7 cellular contexts compared by ENCODE assay signal in the genomic region with DNA sequence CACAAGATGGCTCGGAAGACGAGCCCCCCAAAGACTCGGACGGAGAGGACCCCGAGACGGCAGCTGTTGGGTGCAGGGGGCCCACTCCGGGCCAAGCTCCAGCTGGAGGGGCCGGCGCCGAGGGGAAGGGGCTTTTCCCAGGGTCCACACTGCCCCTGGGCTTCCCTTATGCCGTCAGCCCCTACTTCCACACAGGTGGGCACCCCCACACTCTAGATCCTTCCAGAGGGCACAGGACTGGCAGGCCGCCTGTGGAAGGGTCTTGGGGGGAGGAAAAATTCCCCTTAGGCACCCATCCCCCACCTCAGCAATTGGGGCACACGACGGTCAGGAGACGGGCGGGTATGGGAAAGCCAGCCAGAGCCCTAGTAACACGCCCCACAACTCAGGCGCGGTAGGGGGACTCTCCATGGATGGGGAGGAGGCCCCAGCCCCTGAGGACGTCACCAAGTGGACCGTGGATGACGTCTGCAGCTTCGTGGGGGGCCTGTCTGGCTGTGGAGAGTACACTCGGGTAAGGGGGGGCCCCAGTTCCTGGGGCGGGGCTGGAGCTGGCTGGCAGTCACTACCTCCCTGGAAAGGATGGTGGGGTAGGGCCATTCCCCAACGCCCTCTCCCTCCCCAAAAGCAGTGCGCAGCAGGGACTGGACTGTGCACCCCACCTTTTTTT. TPM values are rescaled to one million over a fixed set of nuclear protein-coding genes. Genes with fewer than 3 reads are reported as not detected.
DNase-seq lines count a peak whose midpoint lies in the region; ATAC-seq and TF ChIP-seq lines count a peak whose summit lies in the region.

No MANE protein-coding gene starts in this region.

- peak overlapping the region; percentile 56 for H3K4me3 ChIP-seq in HUES6 (ENCODE audit: low read depth, low read length)
- H3K4me3 ChIP-seq in WERI-Rb-1 (ENCODE audit: low read depth, low read length): peak overlapping the region; percentile 51
- H3K4me3 ChIP-seq in right cardiac atrium (ENCODE audit: low read length): no peak overlapping the region
- peak overlapping the region; percentile 41 to 61 (median 44) for H3K4me3 ChIP-seq in stomach
- H3K4me3 ChIP-seq in gastrocnemius medialis: no peak overlapping the region

- no peak for TF ChIP-seq EP300 in stomach (IDR thresholded peaks at IDR 0.05)

- H3K4me1 ChIP-seq in HUES6 (ENCODE audit: control insufficient read depth, insufficient read depth, low read length) (peaks cover 34% of the 10 kb centered on the region), right cardiac atrium (ENCODE audit: control insufficient read depth, insufficient read depth, low read length) (no peaks in the 10 kb centered on the region), stomach (peaks cover 36 to 72% (median 49%) of the 10 kb centered on the region in 4 donors), gastrocnemius medialis (peaks cover 12 to 24% of the 10 kb centered on the region in 2 donors)

- H3K27me3 ChIP-seq in HUES6 (ENCODE audit: control insufficient read depth, insufficient read depth, low read length) (peaks cover 55% of the 10 kb centered on the region), WERI-Rb-1 (ENCODE audit: insufficient read depth, low read depth, severe bottlenecking) (no peaks in the 10 kb centered on the region), right cardiac atrium (ENCODE audit: control insufficient read depth, insufficient read depth) (no peaks in the 10 kb centered on the region), stomach (peaks cover 0 to 59% (median 44%) of the 10 kb centered on the region in 3 donors), gastrocnemius medialis (peaks cover 38 to 48% (median 44%) of the 10 kb centered on the region in 3 donors)

- in situ Hi-C loops in gastrocnemius medialis (cut with MboI; ENCODE audit: low sequenced_read_pairs in 4 of 4): no loop called here

- 22% methylated on average over 27 of the region's 27 CpGs for WGBS in right cardiac atrium
- 10 to 24% (median 12%) methylated on average over 12 to 27 of the region's 27 CpGs for WGBS in stomach, 5 donors

- H3K36me3 ChIP-seq in HUES6 (ENCODE audit: control insufficient read depth, insufficient read depth, low read length): peaks cover 32% of the 10 kb centered on the region
- peaks cover 42% of the 10 kb centered on the region for H3K36me3 ChIP-seq in WERI-Rb-1
- peaks cover 23 to 38% (median 37%) of the 10 kb centered on the region in 4 donors for H3K36me3 ChIP-seq in stomach
- H3K36me3 ChIP-seq in gastrocnemius medialis: peaks cover 0 to 32% of the 10 kb centered on the region in 2 donors

- no peak for TF ChIP-seq POLR2A in stomach (IDR thresholded peaks at IDR 0.05)
- no peak for TF ChIP-seq POLR2A in gastrocnemius medialis (IDR thresholded peaks at IDR 0.05)

- DNase-seq in WERI-Rb-1 (no peak), right cardiac atrium (peak; percentile 87 to 96 (median 93)), stomach (no peak), NCI-H146 treated with DMSO at 0.1 percent for 48 hours (lab: John Stamatoyannopoulos, UW; ENCODE audit: unreplicated experiment) (no peak), gastrocnemius medialis (no peak), NCI-H2029 (lab: John Stamatoyannopoulos, UW) (no peak)

- no peak overlapping the region for H3K27ac ChIP-seq in HUES6 (ENCODE audit: low read depth, low read length)
- H3K27ac ChIP-seq in WERI-Rb-1: peak overlapping the region; percentile 91
- H3K27ac ChIP-seq in right cardiac atrium (ENCODE audit: low read length): peak overlapping the region; percentile 38
- peak overlapping the region; percentile 45 to 84 (median 81) for H3K27ac ChIP-seq in stomach
- H3K27ac ChIP-seq in gastrocnemius medialis: no peak overlapping the region

- ATAC-seq in right cardiac atrium: peak; percentile 17 to 32
- ATAC-seq in gastrocnemius medialis: no peak

- H3K9ac ChIP-seq in HUES6 (ENCODE audit: low read length): no peak overlapping the region

- H3K9me3 ChIP-seq in HUES6 (ENCODE audit: control insufficient read depth, insufficient read depth, low read depth, low read length) (no peaks in the 10 kb centered on the region), WERI-Rb-1 (ENCODE audit: severe bottlenecking) (no peaks in the 10 kb centered on the region), right cardiac atrium (ENCODE audit: control insufficient read depth, low read length) (no peaks in the 10 kb centered on the region), stomach (no peaks in the 10 kb centered on the region), gastrocnemius medialis (no peaks in the 10 kb centered on the region)

- intact Hi-C loops in right cardiac atrium (cut with DNase I): no loop called here
- intact Hi-C loops in stomach (cut with DNase I; ENCODE audit: low total_unique reads): loop anchor here (5.0 kb wide), 1 partner anchor 41 kb away; no protein-coding TSS in a partner anchor
- intact Hi-C loops in gastrocnemius medialis (cut with DNase I; ENCODE audit: low total_unique reads): no loop called here

- TF ChIP-seq CTCF in WERI-Rb-1 (IDR thresholded peaks at IDR 0.05; ENCODE audit: low read depth, low read length) (no peak), stomach (IDR thresholded peaks at IDR 0.05) (no peak), gastrocnemius medialis (IDR thresholded peaks at IDR 0.05 in 4 of 5, conservative IDR thresholded peaks at IDR 0.05 in 1 of 5) (no peak)

RNA-seq across cellular contexts. Expression of a gene that starts 16.1 kb away (rescaled TPM):
- 10 to 100 TPM; 43.6 to 48.6 (median 45.5) TPM for total RNA-seq in right cardiac atrium
- 44.3 TPM for polyA plus RNA-seq in right cardiac atrium
- total RNA-seq in stomach: 10 to 100 TPM; 30.4 to 69.2 (median 40.3) TPM
- 10 to 100 TPM; 33.5 to 57.9 (median 50.1) TPM for polyA plus RNA-seq in stomach
- total RNA-seq in gastrocnemius medialis: 100 to 1,000 TPM in 1 of 4 donors, 10 to 100 TPM in 3; 47.4 to 115 (median 74.2) TPM

RNA-seq across cellular contexts. Expression of a gene that starts 17.4 kb away (rescaled TPM):
- total RNA-seq in right cardiac atrium (1 to 10 TPM; 5.0 to 9.7 (median 6.6) TPM), stomach (10 to 100 TPM in 2 of 5 donors, 1 to 10 TPM in 3; 1.7 to 99.9 (median 8.1) TPM), gastrocnemius medialis (1 to 10 TPM; 1.3 to 5.7 (median 2.3) TPM)
- polyA plus RNA-seq in right cardiac atrium (5.3 TPM), stomach (10 to 100 TPM in 1 of 3 donors, 1 to 10 TPM in 2; 6.0 to 19.3 (median 7.2) TPM)

RNA-seq across cellular contexts. Expression of a gene that starts 19.3 kb away (rescaled TPM):
- total RNA-seq in right cardiac atrium: 10 to 100 TPM in 3 of 4 donors, 1 to 10 TPM in 1; 6.9 to 27.2 (median 11.4) TPM
- 7.8 TPM for polyA plus RNA-seq in right cardiac atrium
- 1 to 10 TPM in 4 of 5 donors, not detected in 1; 3.6 to 9.8 (median 4.7) TPM for total RNA-seq in stomach
- 10 to 100 TPM in 1 of 3 donors, 1 to 10 TPM in 2; 3.5 to 23.3 (median 4.3) TPM for polyA plus RNA-seq in stomach
- total RNA-seq in gastrocnemius medialis: under 1 TPM in 2 of 4 donors, not detected in 2; 0.17 to 0.38 TPM

RNA-seq across cellular contexts. Expression of a gene that starts 23.3 kb away (rescaled TPM):
- under 1 TPM in 1 of 4 donors, not detected in 3; 0.41 TPM for total RNA-seq in right cardiac atrium
- polyA plus RNA-seq in right cardiac atrium: 0.14 TPM
- 10 to 100 TPM in 1 of 5 donors, under 1 TPM in 3, not detected in 1; 0.29 to 29.2 (median 0.50) TPM for total RNA-seq in stomach
- 10 to 100 TPM in 1 of 3 donors, 1 to 10 TPM in 1, not detected in 1; 2.9 to 13.6 TPM for polyA plus RNA-seq in stomach
- total RNA-seq in gastrocnemius medialis: under 1 TPM in 1 of 4 donors, not detected in 3; 0.23 TPM

RNA-seq across cellular contexts. Expression of a gene that starts 38.9 kb away (rescaled TPM):
- total RNA-seq in right cardiac atrium (10 to 100 TPM; 44.4 to 78.0 (median 57.4) TPM), stomach (under 1 TPM in 1 of 5 donors, not detected in 4; 0.43 TPM), gastrocnemius medialis (100 to 1,000 TPM in 2 of 4 donors, 10 to 100 TPM in 2; 38.9 to 218 (median 98.8) TPM)
- polyA plus RNA-seq in right cardiac atrium (112 TPM), stomach (under 1 TPM; 0.37 to 0.88 (median 0.46) TPM)

Comparison
In these comparisons a context has a peak if more than half of its experiments do, and no peak if none do; other contexts are left out.
1. H3K27ac ChIP-seq: peak in WERI-Rb-1 (single experiment), right cardiac atrium (single experiment) and stomach (5 of 5); none in HUES6 (single experiment) and gastrocnemius medialis (0 of 4).
2. H3K4me3 ChIP-seq: peak in HUES6 (single experiment), WERI-Rb-1 (single experiment) and stomach (4 of 4); none in right cardiac atrium (single experiment) and gastrocnemius medialis (0 of 4).
3. DNase-seq: peak in right cardiac atrium (3 of 3); none in WERI-Rb-1 (single experiment), stomach (single experiment), NCI-H146 treated with DMSO at 0.1 percent for 48 hours (single experiment), gastrocnemius medialis (0 of 2) and NCI-H2029 (single experiment).
4. ATAC-seq: peak in right cardiac atrium (2 of 2); none in gastrocnemius medialis (0 of 2).